Comparison of ENCODE assay signal across 8 cellular contexts in the genomic region with DNA sequence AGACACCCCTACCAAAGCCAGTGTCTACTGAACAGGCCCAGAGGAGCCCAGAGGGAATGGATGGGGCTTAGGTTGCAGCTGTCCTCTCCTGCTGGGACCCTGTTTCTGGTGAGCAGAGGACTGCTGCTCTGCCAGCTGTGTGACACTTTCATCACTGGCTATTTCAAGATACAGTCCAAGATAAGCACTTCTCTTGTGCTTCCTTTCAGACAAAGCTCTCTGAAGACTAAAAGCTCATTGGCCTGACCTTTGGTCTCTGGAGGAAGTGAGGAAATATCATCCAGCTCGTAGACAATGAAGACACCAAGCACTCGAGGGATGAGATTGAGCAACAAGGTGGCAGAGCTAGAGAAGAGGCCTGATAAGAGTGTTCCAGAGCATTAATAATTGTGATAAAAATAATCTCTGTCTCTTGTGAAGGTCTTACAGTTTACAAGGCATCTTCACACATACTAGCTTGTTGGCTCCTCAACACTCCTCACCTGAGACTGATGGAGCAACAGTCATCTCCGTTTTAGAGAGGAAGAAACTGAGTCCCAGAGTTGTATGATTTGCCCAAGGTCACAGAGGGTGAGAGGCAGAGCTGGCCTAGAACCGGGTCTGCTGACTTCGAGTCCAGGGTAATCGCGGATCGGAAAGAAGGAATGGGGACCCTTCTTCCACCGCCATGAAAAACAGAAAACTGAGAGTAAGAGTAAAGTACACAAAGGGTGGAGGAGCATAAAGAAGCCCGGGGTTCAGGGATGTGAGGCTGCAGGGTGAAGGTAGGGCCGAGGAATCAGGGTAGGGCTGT. TPM values are rescaled to one million over a fixed set of nuclear protein-coding genes. Genes with fewer than 3 reads are reported as not detected.
DNase-seq lines count a peak whose midpoint lies in the region; ATAC-seq, FAIRE-seq and TF ChIP-seq lines count a peak whose summit lies in the region.

No MANE protein-coding gene starts in this region.

- peak; percentile 53 for TF ChIP-seq POLR2A in NB4 (IDR thresholded peaks at IDR 0.05; ENCODE audit: extremely low read depth, insufficient read length)

- no peaks in the 10 kb centered on the region for H3K36me3 ChIP-seq in astrocyte (ENCODE audit: insufficient read depth, low read length)

- no peaks in the 10 kb centered on the region for H3K36me3 Mint-ChIP-seq in astrocyte (ENCODE audit: low read depth, unreplicated experiment)

- H2AFZ ChIP-seq in astrocyte (ENCODE audit: low read depth, low read length), result peak overlapping the region; percentile 86

- no peak for ATAC-seq in HG03354 (IDR thresholded peaks at IDR 0.05; ENCODE audit: poor library complexity, severe bottlenecking, unreplicated experiment)
- no peak for ATAC-seq in HG03378 (IDR thresholded peaks at IDR 0.05; ENCODE audit: unreplicated experiment)

- H3K4me1 Mint-ChIP-seq in astrocyte (ENCODE audit: low read depth, unreplicated experiment), result peaks cover 20% of the 10 kb centered on the region

- DNase-seq in NCI-H524 (lab: John Stamatoyannopoulos, UW) (peak; percentile 21 to 62), NCI-H524 treated with DMSO at 0.1 percent for 48 hours (lab: John Stamatoyannopoulos, UW) (no peak), NB4 (ENCODE audit: low read depth) (peak; percentile 98), astrocyte (ENCODE audit: low read depth) (no peak), skeletal muscle cell (ENCODE audit: low read depth) (peak; percentile 52)

- peak overlapping the region; percentile 77 for H3K4me3 ChIP-seq in NB4 (ENCODE audit: low read depth, low read length)
- H3K4me3 ChIP-seq in astrocyte (ENCODE audit: insufficient read depth, low read depth, low read length), result peak overlapping the region; percentile 70
- H3K4me3 ChIP-seq in iPS-18c (ENCODE audit: insufficient read depth, low read depth, low read length), result peak overlapping the region; percentile 83
- H3K4me3 ChIP-seq in skeletal muscle cell (ENCODE audit: low read depth, low read length), result peak overlapping the region; percentile 69

- no peaks in the 10 kb centered on the region for H3K27me3 ChIP-seq in astrocyte (ENCODE audit: insufficient read depth, low read length)

- no peaks in the 10 kb centered on the region for H4K20me1 ChIP-seq in astrocyte (ENCODE audit: insufficient read depth, low read length)

- peak overlapping the region; percentile 63 for H3K27ac ChIP-seq in astrocyte (ENCODE audit: low read depth, low read length)

- H3K4me1 ChIP-seq in astrocyte (ENCODE audit: insufficient read depth, low read length), result peaks cover 18% of the 10 kb centered on the region

- peak overlapping the region; percentile 92 for H3K4me3 Mint-ChIP-seq in astrocyte (ENCODE audit: unreplicated experiment)

- no peaks in the 10 kb centered on the region for H3K27me3 Mint-ChIP-seq in astrocyte (ENCODE audit: low read depth, unreplicated experiment)

- H3K4me2 ChIP-seq in astrocyte (ENCODE audit: low read length), result peak overlapping the region; percentile 96

- H3K79me2 ChIP-seq in astrocyte (ENCODE audit: insufficient read depth, low read length), result peaks cover 6% of the 10 kb centered on the region

- H3K9me3 Mint-ChIP-seq in astrocyte (ENCODE audit: unreplicated experiment), result no peaks in the 10 kb centered on the region

- H3K9me3 ChIP-seq in astrocyte (ENCODE audit: insufficient read depth, low read depth, low read length) (no peaks in the 10 kb centered on the region), iPS-18c (ENCODE audit: control insufficient read depth, insufficient read depth, low read length) (no peaks in the 10 kb centered on the region)

- peak overlapping the region; percentile 85 for H3K9ac ChIP-seq in astrocyte (ENCODE audit: low read length)

- FAIRE-seq in astrocyte (lab: Jason Lieb, UNC), result no peak

- peak overlapping the region; percentile 96 for H3K27ac Mint-ChIP-seq in astrocyte (ENCODE audit: unreplicated experiment)

- TF ChIP-seq CTCF in NB4 (IDR thresholded peaks at IDR 0.05; ENCODE audit: low read depth, low read length), result no peak
- no peak for TF ChIP-seq CTCF in astrocyte (IDR thresholded peaks at IDR 0.05; ENCODE audit: insufficient read depth, low read depth, low read length)

RNA-seq across cellular contexts. Expression of a gene that starts 0.7 kb away (rescaled TPM):
- total RNA-seq in astrocyte, result 13.6 and 14.1 TPM in 2 replicates

RNA-seq across cellular contexts. Expression of a gene that starts 24.4 kb away (rescaled TPM):
- total RNA-seq in astrocyte, result 26.4 and 39.9 TPM in 2 replicates

RNA-seq across cellular contexts. Expression of a gene that starts 48.8 kb away (rescaled TPM):
- not detected in 2 replicates for total RNA-seq in astrocyte

Comparison
In these comparisons a context has a peak if more than half of its experiments do, and no peak if none do; other contexts are left out.
1. DNase-seq: peak in NCI-H524 (2 of 2), NB4 (single experiment) and skeletal muscle cell (single experiment); none in NCI-H524 treated with DMSO at 0.1 percent for 48 hours (single experiment) and astrocyte (single experiment).
2. Peak in every context shown above with its lines, with median percentiles within 50 percentile points of each other: H3K4me3 ChIP-seq.